9 cellular contexts compared by ENCODE assay signal in the genomic region with DNA sequence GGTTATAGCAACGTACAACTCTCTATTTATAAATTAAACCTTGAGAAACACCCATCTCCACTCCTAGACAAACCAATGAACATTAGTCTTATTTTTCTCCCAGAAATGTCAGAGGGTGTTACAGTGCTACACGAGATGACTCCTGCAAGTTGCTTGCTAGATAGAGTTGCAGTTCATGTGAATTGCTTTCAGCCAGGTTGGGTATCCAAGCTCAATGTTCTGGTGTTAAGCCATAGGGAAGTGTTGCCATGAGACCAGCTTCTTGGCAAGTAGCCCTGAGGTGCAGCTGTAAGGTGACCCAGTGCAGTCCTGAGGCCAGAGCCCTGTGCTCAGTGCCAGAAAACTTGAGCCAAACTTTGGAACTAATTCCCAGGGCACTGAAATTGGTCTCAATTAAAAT. TPM values are rescaled to one million over a fixed set of nuclear protein-coding genes. Genes with fewer than 3 reads are reported as not detected.
DNase-seq lines count a peak whose midpoint lies in the region; ATAC-seq and TF ChIP-seq lines count a peak whose summit lies in the region.
"Had no signal": no experiment of that assay in that cellular context is flagged by ENCODE, and none has a peak within 500 bp of the region (broad histone marks: within the 10 kb centered on the region; RNA-seq: fewer than 3 reads in every experiment).

No MANE protein-coding gene starts in this region.

- H3K4me3 ChIP-seq in colonic mucosa (no peak overlapping the region), ovary (no peak overlapping the region)
- H3K4me3 ChIP-seq: tibial artery had no signal

- DNase-seq in EL = peak; percentile 9
- DNase-seq in NCI-H2171 treated with DMSO at 0.1 percent for 48 hours (lab: John Stamatoyannopoulos, UW) = peak; percentile 80
- DNase-seq in colonic mucosa = peak; percentile 88
- peak; percentile 38 to 64 (median 60) for DNase-seq in ovary
- DNase-seq in activated CD4-positive, alpha-beta T cell treated with anti-CD3 and anti-CD28 coated beads for 1 hour = no peak
- DNase-seq: tibial artery had no signal

- ATAC-seq in GM18909 (IDR thresholded peaks at IDR 0.05; ENCODE audit: poor library complexity, unreplicated experiment) (no peak), GM18867 (IDR thresholded peaks at IDR 0.05; ENCODE audit: unreplicated experiment) (no peak), GM21619 (IDR thresholded peaks at IDR 0.05; ENCODE audit: unreplicated experiment) (no peak)

- H3K4me1 ChIP-seq in colonic mucosa = no peaks in the 10 kb centered on the region
- peaks cover 9% of the 10 kb centered on the region for H3K4me1 ChIP-seq in ovary (ENCODE audit: insufficient read depth)

- H3K36me3 ChIP-seq in colonic mucosa (no peaks in the 10 kb centered on the region), ovary (no peaks in the 10 kb centered on the region)
- H3K36me3 ChIP-seq: tibial artery had no signal

- intact Hi-C loops in colonic mucosa (cut with DNase I) (no loop called here), ovary (cut with DNase I) (no loop called here)

- no peak for TF ChIP-seq EP300 in ovary (IDR thresholded peaks at IDR 0.05)

- no peak for TF ChIP-seq CTCF in colonic mucosa (IDR thresholded peaks at IDR 0.05)
- no peak for TF ChIP-seq CTCF in ovary (IDR thresholded peaks at IDR 0.05)

- 35 to 40% (median 37%) methylated on average over 2 of the region's 2 CpGs for WGBS in ovary, 3 donors

- TF ChIP-seq POLR2A in ovary (IDR thresholded peaks at IDR 0.05) = no peak

- H3K9me3 ChIP-seq in colonic mucosa = no peaks in the 10 kb centered on the region
- no peaks in the 10 kb centered on the region for H3K9me3 ChIP-seq in ovary
- H3K9me3 ChIP-seq: tibial artery had no signal

- no peak overlapping the region for H3K9ac ChIP-seq in colonic mucosa (ENCODE audit: low read depth in 2 of 2, low read length in 2 of 2)

- H3K27ac ChIP-seq in colonic mucosa (no peak overlapping the region), ovary (no peak overlapping the region)
- H3K27ac ChIP-seq: tibial artery had no signal

- no peaks in the 10 kb centered on the region for H3K27me3 ChIP-seq in colonic mucosa
- no peaks in the 10 kb centered on the region for H3K27me3 ChIP-seq in ovary
- H3K27me3 ChIP-seq: tibial artery had no signal

RNA-seq across cellular contexts. Expression of a gene that starts 51.3 kb away (rescaled TPM):
- 10 to 100 TPM; 16.7 to 20.8 TPM for total RNA-seq in colonic mucosa
- 10 to 100 TPM; 23.9 to 55.2 (median 35.2) TPM for total RNA-seq in ovary
- 10 to 100 TPM in 1 of 2 donors, 1 to 10 TPM in 1; 8.5 to 13.0 TPM for polyA plus RNA-seq in ovary
